Comparison of ENCODE assay signal across 16 cellular contexts in the genomic region with DNA sequence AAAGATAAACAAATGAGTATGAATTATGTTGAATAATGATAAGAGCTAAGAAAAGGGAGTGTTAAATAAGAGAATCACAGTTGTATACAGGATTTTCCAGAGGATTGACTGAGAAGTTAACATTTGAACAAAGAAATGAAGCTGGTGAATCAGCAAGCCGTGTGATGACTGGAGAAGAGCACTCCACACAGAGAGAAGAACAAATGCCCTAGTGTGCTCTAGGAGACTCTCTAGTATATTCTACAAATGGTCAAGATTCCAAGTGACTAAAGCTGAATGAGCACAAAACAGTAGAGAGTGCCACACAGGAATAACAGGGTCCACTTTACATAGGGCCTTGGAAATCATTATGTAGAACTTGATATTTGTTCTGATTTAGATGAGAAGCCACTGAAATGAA.
DNase-seq lines count a peak whose midpoint lies in the region; ATAC-seq lines count a peak whose summit lies in the region.
"Had no signal": no experiment of that assay in that cellular context is flagged by ENCODE, and none has a peak within 500 bp of the region (broad histone marks: within the 10 kb centered on the region; RNA-seq: fewer than 3 reads in every experiment).

No MANE protein-coding gene starts in this region.

- DNase-seq in NCI-H1417 (lab: John Stamatoyannopoulos, UW), result peak in 2 of 3 experiments; percentile 11 to 48
- DNase-seq in NCI-H1417 treated with DMSO at 0.1 percent for 48 hours (lab: John Stamatoyannopoulos, UW), result no peak
- DNase-seq in SK-MEL-5 (ENCODE audit: low read depth, low spot score), result peak; percentile 87
- peak; percentile 54 for DNase-seq in medulla oblongata (ENCODE audit: extremely low spot score)
- DNase-seq in superior temporal gyrus (ENCODE audit: extremely low spot score), result peak; percentile 57
- DNase-seq in CD1c-positive myeloid dendritic cell (ENCODE audit: extremely low spot score), result no peak
- no peak for DNase-seq in stimulated activated naive CD4-positive, alpha-beta T cell treated with Interleukin-2 at 50 U/mL for 16 hours (lab: John Stamatoyannopoulos, UW)
- DNase-seq: 8988T; CD8-positive, alpha-beta memory T cell; GOT3; KBM-7; NCI-H1436 treated with DMSO at 0.1 percent for 48 hours; NCI-H2029 treated with DMSO at 0.1 percent for 48 hours; NCI-H345; NCI-H69 had no signal

- no peak for ATAC-seq in HG02610 (IDR thresholded peaks at IDR 0.05; ENCODE audit: unreplicated experiment)

- in situ Hi-C loops in SK-MEL-5 (cut with HindIII; ENCODE audit: low pct_unique_long_range_greater_than_20kb, low sequenced_read_pairs), result no loop called here

Comparison
In these comparisons a context has a peak if more than half of its experiments do, and no peak if none do; other contexts are left out.
1. DNase-seq: peak in NCI-H1417 (2 of 3), SK-MEL-5 (single experiment), medulla oblongata (single experiment) and superior temporal gyrus (single experiment); none in NCI-H1417 treated with DMSO at 0.1 percent for 48 hours (single experiment), CD1c-positive myeloid dendritic cell (single experiment) and stimulated activated naive CD4-positive, alpha-beta T cell treated with Interleukin-2 at 50 U/mL for 16 hours (single experiment).